Comparison of ENCODE assay signal across 1 cellular context in genomic region chr17:30321314-30321713, GRCh38.
TF ChIP-seq lines count a peak whose summit lies in the region.

No MANE protein-coding gene starts in this region.

TF ChIP-seq in K562, 482 proteins besides CTCF, POLR2A, EP300 and RAD21:
- TF ChIP-seq CBX5 (IDR thresholded peaks at IDR 0.05; ENCODE audit: borderline replicate concordance, low read depth) (no peak), ERF (CRISPR knock-in tag; IDR thresholded peaks at IDR 0.05) (no peak), NKRF (IDR thresholded peaks at IDR 0.05; ENCODE audit: borderline replicate concordance) (no peak)
